Comparison of ENCODE assay signal across 15 cellular contexts in the genomic region with DNA sequence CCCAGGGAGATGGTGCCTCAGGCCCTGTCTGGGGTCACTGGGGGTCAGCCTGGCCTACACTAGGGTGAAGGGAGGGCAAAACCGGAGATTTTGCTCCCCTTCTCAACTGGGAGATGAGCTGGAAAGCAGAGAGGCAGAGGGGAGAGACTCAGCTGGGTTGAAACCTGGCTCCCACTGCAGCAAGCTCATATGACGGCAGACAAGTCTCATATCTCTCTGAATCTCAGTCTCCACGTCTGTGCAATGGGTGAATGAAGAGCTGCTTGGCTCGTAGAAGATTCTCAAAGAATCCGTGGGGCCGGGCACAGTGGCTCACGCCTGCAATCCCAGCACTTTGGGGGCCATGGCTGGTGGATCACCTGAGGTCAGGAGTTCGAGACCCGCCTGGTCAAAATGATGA. TPM values are rescaled to one million over a fixed set of nuclear protein-coding genes. Genes with fewer than 3 reads are reported as not detected.
DNase-seq lines count a peak whose midpoint lies in the region; ATAC-seq, FAIRE-seq and TF ChIP-seq lines count a peak whose summit lies in the region.
"Had no signal": no experiment of that assay in that cellular context is flagged by ENCODE, and none has a peak within 500 bp of the region (broad histone marks: within the 10 kb centered on the region; RNA-seq: fewer than 3 reads in every experiment).

No MANE protein-coding gene starts in this region.

- H3K4me1 ChIP-seq in BLaER1 treated with 17β-estradiol and CSF1 and Interleukin-3, amounts not matched to agents 10 nM and 100 nM = peaks cover 27 to 83% (median 59%) of the 10 kb centered on the region in 10 experiments
- peaks cover 14% of the 10 kb centered on the region for H3K4me1 ChIP-seq in OCI-LY1 (ENCODE audit: insufficient read depth, low read length, severe bottlenecking)
- H3K4me1 ChIP-seq in H1 (replicated peaks in 1 of 4; ENCODE audit: control insufficient read depth in 3 of 4, insufficient read depth in 4 of 4, low read length in 3 of 4) = peaks cover 5 to 28% (median 17%) of the 10 kb centered on the region in 4 experiments
- H3K4me1 ChIP-seq in psoas muscle = peaks cover 28% of the 10 kb centered on the region

- H2BK15ac ChIP-seq in H1 (ENCODE audit: low read length) = peak overlapping the region; percentile 74; the same call in 1 of the 2 replicates

- peak overlapping the region; percentile 75 for H2BK120ac ChIP-seq in H1 (replicated peaks; ENCODE audit: low read depth, low read length)

- H3K9me3 ChIP-seq in BLaER1 treated with 17β-estradiol and CSF1 and Interleukin-3, amounts not matched to agents 10 nM and 100 nM (replicated peaks in 1 of 11) = no peaks in the 10 kb centered on the region
- H3K9me3 ChIP-seq in OCI-LY1 (ENCODE audit: low read length) (no peaks in the 10 kb centered on the region), H1 (ENCODE audit: insufficient read depth in 2 of 2, low read depth in 1 of 2, low read length in 1 of 2) (no peaks in the 10 kb centered on the region), psoas muscle (no peaks in the 10 kb centered on the region)
- H3K9me3 ChIP-seq: pancreas had no signal

- TF ChIP-seq POLR2A in H1 (IDR thresholded peaks at IDR 0.05; ENCODE audit: control extremely low read depth in 1 of 2, low read depth in 2 of 2, low read length in 2 of 2) = no peak

- no peak for ATAC-seq in psoas muscle
- ATAC-seq: activated CD8-positive, alpha-beta T cell treated with anti-CD3 and anti-CD28 coated beads, Interleukin-2, amount 10 ng/mL, durations not matched to agents 7 days and 5 days had no signal

- H2BK20ac ChIP-seq in H1 (ENCODE audit: low read length) = peak overlapping the region; percentile 100; the same call in 1 of the 2 replicates

- no peak overlapping the region for H3K9ac ChIP-seq in BLaER1 treated with 17β-estradiol and CSF1 and Interleukin-3, amounts not matched to agents 10 nM and 100 nM
- no peak overlapping the region for H3K9ac ChIP-seq in OCI-LY1 (ENCODE audit: low read length)
- no peak overlapping the region for H3K9ac ChIP-seq in H1 (replicated peaks in 1 of 4; ENCODE audit: extremely low read depth in 1 of 4, low read depth in 3 of 4, low read length in 3 of 4)

- peak overlapping the region in 5 of 11 experiments; percentile 11 to 61 (median 54); a peak in 7 of 22 replicates for H3K27ac ChIP-seq in BLaER1 treated with 17β-estradiol and CSF1 and Interleukin-3, amounts not matched to agents 10 nM and 100 nM
- H3K27ac ChIP-seq in OCI-LY1 (ENCODE audit: low read depth, low read length, poor library complexity, severe bottlenecking) (peak overlapping the region; percentile 42), H1 (ENCODE audit: low read depth, low read length) (no peak overlapping the region), psoas muscle (peak overlapping the region; percentile 91)

- H3K23ac ChIP-seq in H1 (ENCODE audit: insufficient read length) = no peak overlapping the region

- no peak overlapping the region for H3K18ac ChIP-seq in H1 (ENCODE audit: extremely low read depth, low read length)

- in situ Hi-C loops in KBM-7 (cut with MboI; ENCODE audit: low pct_unique_long_range_greater_than_20kb, low sequenced_read_pairs) = no loop called here

- H4K5ac ChIP-seq in H1 (ENCODE audit: insufficient read length, low read depth, low read length) = no peak overlapping the region

- H3K9me2 ChIP-seq in OCI-LY1 (ENCODE audit: low read depth, low read length) = no peaks in the 10 kb centered on the region

- TF ChIP-seq RAD21 in H1 (IDR thresholded peaks at IDR 0.05 in 1 of 2, conservative IDR thresholded peaks at IDR 0.05 in 1 of 2; ENCODE audit: low read depth in 2 of 2, low read length in 2 of 2) = no peak

- intact Hi-C loops in psoas muscle (cut with DNase I) = no loop called here

- peaks cover 0 to 11% (median 0%) of the 10 kb centered on the region in 11 experiments; a peak in 3 of 22 replicates for H4K20me1 ChIP-seq in BLaER1 treated with 17β-estradiol and CSF1 and Interleukin-3, amounts not matched to agents 10 nM and 100 nM
- no peaks in the 10 kb centered on the region for H4K20me1 ChIP-seq in OCI-LY1 (ENCODE audit: insufficient read depth, low read length)
- H4K20me1 ChIP-seq in H1 (replicated peaks in 1 of 2; ENCODE audit: control insufficient read depth in 1 of 2, insufficient read depth in 2 of 2, low read length in 2 of 2) = no peaks in the 10 kb centered on the region

- peaks cover 0 to 12% (median 0%) of the 10 kb centered on the region in 11 experiments; a peak in 3 of 22 replicates for H3K27me3 ChIP-seq in BLaER1 treated with 17β-estradiol and CSF1 and Interleukin-3, amounts not matched to agents 10 nM and 100 nM
- H3K27me3 ChIP-seq in OCI-LY1 (ENCODE audit: insufficient read depth, low read length) = no peaks in the 10 kb centered on the region
- H3K27me3 ChIP-seq in H1 (replicated peaks in 1 of 4; ENCODE audit: control insufficient read depth in 3 of 4, extremely low read depth in 1 of 4, insufficient read depth in 3 of 4, low read length in 3 of 4) = no peaks in the 10 kb centered on the region
- no peaks in the 10 kb centered on the region for H3K27me3 ChIP-seq in psoas muscle (ENCODE audit: insufficient read depth in 3 of 3, low read length in 2 of 3)
- H3K27me3 ChIP-seq: pancreas had no signal

- TF ChIP-seq CTCF in OCI-LY1 (IDR thresholded peaks at IDR 0.05; ENCODE audit: low read length) (no peak), H1 (IDR thresholded peaks at IDR 0.05; ENCODE audit: control extremely low read depth in 1 of 3, insufficient read depth in 1 of 3, low read depth in 1 of 3, low read length in 3 of 3) (no peak), psoas muscle (IDR thresholded peaks at IDR 0.05) (no peak)

- H3K79me1 ChIP-seq in H1 (ENCODE audit: low read depth, low read length) = no peaks in the 10 kb centered on the region

- H3K23me2 ChIP-seq in H1 (ENCODE audit: low read depth, low read length) = no peaks in the 10 kb centered on the region; the same call in 1 of the 2 replicates

- H3K4me3 ChIP-seq in BLaER1 treated with 17β-estradiol and CSF1 and Interleukin-3, amounts not matched to agents 10 nM and 100 nM = no peak overlapping the region
- no peak overlapping the region for H3K4me3 ChIP-seq in OCI-LY1 (ENCODE audit: low read depth, low read length, poor library complexity, severe bottlenecking)
- H3K4me3 ChIP-seq in H1 (ENCODE audit: extremely low read depth in 1 of 4, insufficient read depth in 2 of 4, low read depth in 3 of 4, low read length in 4 of 4) = no peak overlapping the region
- no peak overlapping the region for H3K4me3 ChIP-seq in psoas muscle
- H3K4me3 ChIP-seq: pancreas had no signal

- no peak overlapping the region; the same call in 1 of the 2 replicates for H2AK5ac ChIP-seq in H1 (ENCODE audit: low read depth, low read length)

- TF ChIP-seq EP300 in H1 (IDR thresholded peaks at IDR 0.05; ENCODE audit: borderline replicate concordance in 1 of 2, low read depth in 2 of 2, low read length in 2 of 2) = no peak

- WGBS in H1 (ENCODE audit: extremely low coverage in 1 of 2, insufficient coverage in 1 of 2, insufficient read length in 1 of 2, insufficient replicate concordance in 2 of 2, low coverage in 1 of 2, low lambda C conversion rate in 2 of 2, missing lambda C conversion rate in 1 of 2), 2 experiments = 90% methylated on average over 9 of the region's 9 CpGs; no CpG with 5 or more reads in 1 of the 2 experiments
- WGBS in psoas muscle, 3 donors = 93 to 97% (median 96%) methylated on average over 9 of the region's 9 CpGs

- H3K56ac ChIP-seq in H1 (replicated peaks; ENCODE audit: insufficient read length, low read depth, low read length) = no peak overlapping the region

- CTCF ChIA-PET in H1 (lab: Charles Lee; ENCODE audit: partially characterized antibody) = interaction anchor here (0.8 to 9.3 kb wide), 14 partner anchors 9 to 131 kb away, joined by 3 to 131 read pairs (median 6); a partner anchor contains a TSS

- peak overlapping the region; percentile 92; the same call in 1 of the 2 replicates for H2BK5ac ChIP-seq in H1 (ENCODE audit: low read depth, low read length)

- no peak overlapping the region for H4K8ac ChIP-seq in H1 (ENCODE audit: extremely low read depth, insufficient read depth, low read length)

- H3K79me2 ChIP-seq in OCI-LY1 (ENCODE audit: insufficient read depth, low read length) (no peaks in the 10 kb centered on the region), H1 (ENCODE audit: control insufficient read depth in 1 of 2, insufficient read depth in 2 of 2, low read length in 2 of 2) (no peaks in the 10 kb centered on the region)

- H3K4ac ChIP-seq in H1 (replicated peaks; ENCODE audit: insufficient read length, low read depth, low read length) = no peak overlapping the region

- peak overlapping the region in 9 of 11 experiments; percentile 75 to 98 (median 95); a peak in 16 of 22 replicates for H3K4me2 ChIP-seq in BLaER1 treated with 17β-estradiol and CSF1 and Interleukin-3, amounts not matched to agents 10 nM and 100 nM
- H3K4me2 ChIP-seq in OCI-LY1 (ENCODE audit: low read length) (no peak overlapping the region), H1 (ENCODE audit: insufficient read depth in 1 of 2, low read depth in 2 of 2, low read length in 2 of 2) (no peak overlapping the region)

- no peaks in the 10 kb centered on the region for H3K36me3 ChIP-seq in BLaER1 treated with 17β-estradiol and CSF1 and Interleukin-3, amounts not matched to agents 10 nM and 100 nM
- no peaks in the 10 kb centered on the region for H3K36me3 ChIP-seq in OCI-LY1 (ENCODE audit: insufficient read depth, low read length)
- no peaks in the 10 kb centered on the region for H3K36me3 ChIP-seq in H1 (ENCODE audit: control insufficient read depth in 2 of 4, insufficient read depth in 4 of 4, low read length in 3 of 4)
- no peaks in the 10 kb centered on the region for H3K36me3 ChIP-seq in psoas muscle (ENCODE audit: insufficient read depth in 1 of 2, low read depth in 1 of 2)
- H3K36me3 ChIP-seq: pancreas had no signal

- no peak overlapping the region for H3K14ac ChIP-seq in H1 (ENCODE audit: insufficient read length)

- H3F3A ChIP-seq in OCI-LY1 (ENCODE audit: insufficient read depth, low read length) = no peaks in the 10 kb centered on the region

- peak overlapping the region; percentile 59 for H4K91ac ChIP-seq in H1 (replicated peaks; ENCODE audit: insufficient read length, low read length)

- FAIRE-seq in H1 (lab: Jason Lieb, UNC) = no peak
- FAIRE-seq: pancreas had no signal

- POLR2A ChIA-PET in H1 (lab: Charles Lee; ENCODE audit: partially characterized antibody) = interaction anchor here (1.1 to 1.6 kb wide), 5 partner anchors 30 to 137 kb away, joined by 4 to 5 read pairs (median 4); a partner anchor contains a TSS

- no peak for DNase-seq in H1 (ENCODE audit: low read depth in 1 of 2, low spot score in 2 of 2)
- no peak for DNase-seq in psoas muscle
- DNase-seq in activated CD4-positive, CD25-positive, alpha-beta regulatory T cell (lab: John Stamatoyannopoulos, UW) = no peak
- DNase-seq in KBM-7 = no peak
- DNase-seq in C1 segment of cervical spinal cord (lab: John Stamatoyannopoulos, UW) = no peak
- no peak for DNase-seq in islet precursor cell
- DNase-seq: activated CD8-positive, alpha-beta T cell treated with anti-CD3 and anti-CD28 coated beads, Interleukin-2, amount 10 ng/mL, durations not matched to agents 7 days and 5 days; amygdala; DMS 273 treated with DMSO at 0.1 percent for 48 hours; NCI-H1694 treated with DMSO at 0.1 percent for 48 hours; NCI-H510A; pancreas; stimulated activated naive CD4-positive, alpha-beta T cell treated with Interleukin-2 at 50 U/mL for 16 hours had no signal

- H2AFZ ChIP-seq in OCI-LY1 (ENCODE audit: low read length) (no peak overlapping the region), H1 (ENCODE audit: low read length) (no peak overlapping the region)

- H2BK12ac ChIP-seq in H1 (ENCODE audit: low read depth, low read length) = no peak overlapping the region

RNA-seq across cellular contexts. Expression of a gene that starts 11.6 kb away (rescaled TPM):
- total RNA-seq in H1 (2021; fragmentation: NEBNext Ultra II Directional; extraction: Animal tissue kit (Norgen Biotek cat#: 25700)) = 43.3 and 45.1 TPM in 2 replicates
- polyA plus RNA-seq in H1 (2011; rRNA removed) (43.4 and 51.4 TPM in 2 replicates), psoas muscle (10 to 100 TPM; 19.8 to 55.9 (median 55.0) TPM)
- polyA plus RNA-seq in H1 (2011; cell fraction: cytosol; rRNA removed) = 38.7 TPM
- polyA plus RNA-seq in H1 (2011; cell fraction: nucleus; rRNA removed) = 33.2 TPM
- 25.3 to 42.8 TPM (median 38.6 TPM) in 4 replicates for polyA plus RNA-seq in H1 (2012, experiment 1 of 2)
- 50.1 TPM for polyA plus RNA-seq in H1 (2012, experiment 2 of 2)
- polyA plus RNA-seq in H1 (2013, experiment 1 of 2) = 19.1 TPM
- polyA plus RNA-seq in H1 (2013, experiment 2 of 2) = 19.0 TPM
- 33.0 and 37.7 TPM in 2 replicates for polyA minus RNA-seq in H1 (2011; rRNA and poly(A)+ RNA removed)
- polyA minus RNA-seq in H1 (2011; cell fraction: cytosol; rRNA and poly(A)+ RNA removed) = 27.4 TPM
- 15.8 TPM for polyA minus RNA-seq in H1 (2011; cell fraction: nucleus; rRNA and poly(A)+ RNA removed)
- 10 to 100 TPM; 10.3 to 22.1 (median 17.6) TPM for total RNA-seq in psoas muscle

RNA-seq across cellular contexts. Expression of a gene that starts 29.5 kb away (rescaled TPM):
- total RNA-seq in H1 (2021; fragmentation: NEBNext Ultra II Directional; extraction: Animal tissue kit (Norgen Biotek cat#: 25700)) = 44.9 and 45.7 TPM in 2 replicates
- polyA plus RNA-seq in H1 (2011; rRNA removed) (29.1 and 37.2 TPM in 2 replicates), psoas muscle (1 to 10 TPM; 1.9 to 5.5 (median 2.2) TPM)
- polyA plus RNA-seq in H1 (2011; cell fraction: cytosol; rRNA removed) = 22.7 TPM
- 157 TPM for polyA plus RNA-seq in H1 (2011; cell fraction: nucleus; rRNA removed)
- polyA plus RNA-seq in H1 (2012, experiment 1 of 2) = 22.4 to 35.2 TPM (median 31.8 TPM) in 4 replicates
- 11.9 TPM for polyA plus RNA-seq in H1 (2012, experiment 2 of 2)
- polyA plus RNA-seq in H1 (2013, experiment 1 of 2) = 24.7 TPM
- 23.5 TPM for polyA plus RNA-seq in H1 (2013, experiment 2 of 2)
- polyA minus RNA-seq in H1 (2011; rRNA and poly(A)+ RNA removed) = 45.6 and 48.9 TPM in 2 replicates
- 23.7 TPM for polyA minus RNA-seq in H1 (2011; cell fraction: cytosol; rRNA and poly(A)+ RNA removed)
- polyA minus RNA-seq in H1 (2011; cell fraction: nucleus; rRNA and poly(A)+ RNA removed) = 42.2 TPM
- 1 to 10 TPM; 3.1 to 7.4 (median 4.1) TPM for total RNA-seq in psoas muscle

Comparison
In these comparisons a context has a peak if more than half of its experiments do, and no peak if none do; other contexts are left out.
1. H3K4me2 ChIP-seq: peak in BLaER1 treated with 17β-estradiol and CSF1 and Interleukin-3, amounts not matched to agents 10 nM and 100 nM (9 of 11); none in OCI-LY1 (single experiment) and H1 (0 of 2).